1 cellular context compared by ENCODE assay signal in genomic region chr10:103761075-103761920, GRCh38.
TF ChIP-seq lines count a peak whose summit lies in the region.

No MANE protein-coding gene starts in this region.

TF ChIP-seq in SK-N-SH treated with all-trans-retinoic acid at 6 μM for 48 hours, 23 proteins besides CTCF, POLR2A, EP300 and RAD21 (continued from another document):
- no peak for TF ChIP-seq CREB5 (CRISPR knock-in tag; IDR thresholded peaks at IDR 0.05; ENCODE audit: low read depth)
- TF ChIP-seq TOX (CRISPR knock-in tag; IDR thresholded peaks at IDR 0.05; ENCODE audit: borderline replicate concordance), result no peak
- TF ChIP-seq ZNF8 (CRISPR knock-in tag; IDR thresholded peaks at IDR 0.05), result no peak
- TF ChIP-seq TCF4 (CRISPR knock-in tag; IDR thresholded peaks at IDR 0.05; ENCODE audit: borderline replicate concordance), result no peak
- TF ChIP-seq ARNTL (CRISPR knock-in tag; IDR thresholded peaks at IDR 0.05; ENCODE audit: borderline replicate concordance, low read depth), result no peak
- no peak for TF ChIP-seq CSRNP3 (CRISPR knock-in tag; IDR thresholded peaks at IDR 0.05)
- no peak for TF ChIP-seq BACH2 (CRISPR knock-in tag; IDR thresholded peaks at IDR 0.05; ENCODE audit: borderline replicate concordance)
- TF ChIP-seq RARB (CRISPR knock-in tag; IDR thresholded peaks at IDR 0.05), result no peak
- TF ChIP-seq ZC3H10 (CRISPR knock-in tag; IDR thresholded peaks at IDR 0.05), result no peak
- no peak for TF ChIP-seq GLIS3 (CRISPR knock-in tag; IDR thresholded peaks at IDR 0.05)
- no peak for TF ChIP-seq SNAI2 (CRISPR knock-in tag; IDR thresholded peaks at IDR 0.05)
- TF ChIP-seq ZFP30 (CRISPR knock-in tag; IDR thresholded peaks at IDR 0.05), result no peak
- no peak for TF ChIP-seq TSHZ2 (CRISPR knock-in tag; IDR thresholded peaks at IDR 0.05)
